19 cellular contexts compared by ENCODE assay signal in genomic region chr3:150274372-150274771, GRCh38.
DNase-seq lines count a peak whose midpoint lies in the region; ATAC-seq, FAIRE-seq and TF ChIP-seq lines count a peak whose summit lies in the region.
"Had no signal": no experiment of that assay in that cellular context is flagged by ENCODE, and none has a peak within 500 bp of the region (broad histone marks: within the 10 kb centered on the region; RNA-seq: fewer than 3 reads in every experiment).

No MANE protein-coding gene starts in this region.

- H3K9me3 Mint-ChIP-seq in neural progenitor cell, result no peaks in the 10 kb centered on the region
- H3K9me3 Mint-ChIP-seq in naive thymus-derived CD4-positive, alpha-beta T cell, result no peaks in the 10 kb centered on the region
- H3K9me3 Mint-ChIP-seq: CD8-positive, alpha-beta T cell; HFFc6 had no signal

- peaks cover under 1% of the 10 kb centered on the region for H3K27me3 Mint-ChIP-seq in neural progenitor cell (ENCODE audit: insufficient read depth, low read depth)
- H3K27me3 Mint-ChIP-seq in naive thymus-derived CD4-positive, alpha-beta T cell, result peaks cover 0 to 43% (median 13%) of the 10 kb centered on the region in 5 donors

- H3K79me2 ChIP-seq in mammary epithelial cell (ENCODE audit: insufficient read depth, low read length), result no peaks in the 10 kb centered on the region
- H3K79me2 ChIP-seq in neural progenitor cell (ENCODE audit: low read depth), result no peaks in the 10 kb centered on the region

- intact Hi-C loops in mammary epithelial cell (cut with micrococcal nuclease), result no loop called here
- intact Hi-C loops in breast epithelium (cut with DNase I; ENCODE audit: low total_unique reads), result no loop called here
- intact Hi-C loops in naive thymus-derived CD4-positive, alpha-beta T cell (cut with micrococcal nuclease), result no loop called here

- BruUV-seq in mammary epithelial cell (replicated peaks; lab: Mats Ljungman, UMichigan), result no TSS peak

- no peak overlapping the region for H3K4me2 ChIP-seq in mammary epithelial cell (ENCODE audit: insufficient read depth, low read depth, low read length)
- no peak overlapping the region for H3K4me2 ChIP-seq in neural progenitor cell

- DNase-seq in mammary epithelial cell, result peak; percentile 16
- no peak for DNase-seq in breast epithelium (ENCODE audit: low spot score in 2 of 2)
- DNase-seq in HTR-8/SVneo (ENCODE audit: insufficient read length, low spot score), result no peak
- DNase-seq in epithelial cell of esophagus (ENCODE audit: low read depth), result peak; percentile 40
- DNase-seq in neural progenitor cell (ENCODE audit: low spot score), result no peak
- no peak for DNase-seq in Kasumi-1 (lab: John Stamatoyannopoulos, UW)
- DNase-seq in naive thymus-derived CD4-positive, alpha-beta T cell, result no peak
- DNase-seq: Calu3; CD8-positive, alpha-beta T cell; DMS79 treated with DMSO at 0.1 percent for 48 hours; GM23248; H7; HFFc6; IMR-90 had no signal

- H3K27me3 ChIP-seq in mammary epithelial cell (ENCODE audit: insufficient read depth, low read length), result no peaks in the 10 kb centered on the region
- no peaks in the 10 kb centered on the region for H3K27me3 ChIP-seq in breast epithelium
- H3K27me3 ChIP-seq in neural progenitor cell, result no peaks in the 10 kb centered on the region
- no peaks in the 10 kb centered on the region for H3K27me3 ChIP-seq in naive thymus-derived CD4-positive, alpha-beta T cell (ENCODE audit: control insufficient read depth in 2 of 2, insufficient read depth in 2 of 2, low read length in 2 of 2)
- H3K27me3 ChIP-seq: BLaER1 treated with 17β-estradiol and CSF1 and Interleukin-3, amounts not matched to agents 10 nM and 100 nM had no signal

- H3K27ac Mint-ChIP-seq in neural progenitor cell, result no peak overlapping the region
- H3K27ac Mint-ChIP-seq in naive thymus-derived CD4-positive, alpha-beta T cell, result no peak overlapping the region
- H3K27ac Mint-ChIP-seq: B cell; CD8-positive, alpha-beta T cell; HFFc6 had no signal

- H3K36me3 Mint-ChIP-seq in neural progenitor cell, result no peaks in the 10 kb centered on the region
- H3K36me3 Mint-ChIP-seq in naive thymus-derived CD4-positive, alpha-beta T cell, result no peaks in the 10 kb centered on the region
- H3K36me3 Mint-ChIP-seq: CD8-positive, alpha-beta T cell had no signal

- peaks cover 8% of the 10 kb centered on the region for H3F3A ChIP-seq in neural progenitor cell (ENCODE audit: low read depth)

- in situ Hi-C loops in mammary epithelial cell (cut with MboI; ENCODE audit: low sequenced_read_pairs in 2 of 2), result no loop called here

- H3K36me3 ChIP-seq in mammary epithelial cell (ENCODE audit: insufficient read depth, low read length) (no peaks in the 10 kb centered on the region), breast epithelium (no peaks in the 10 kb centered on the region), neural progenitor cell (no peaks in the 10 kb centered on the region)
- no peaks in the 10 kb centered on the region for H3K36me3 ChIP-seq in naive thymus-derived CD4-positive, alpha-beta T cell (ENCODE audit: control insufficient read depth in 2 of 3, insufficient read depth in 3 of 3, low read length in 3 of 3)
- H3K36me3 ChIP-seq: BLaER1 treated with 17β-estradiol and CSF1 and Interleukin-3, amounts not matched to agents 10 nM and 100 nM had no signal

- 26% methylated on average over 3 of the region's 3 CpGs for WGBS in mammary epithelial cell (ENCODE audit: low coverage, missing lambda C conversion rate)

- H3K4me3 ChIP-seq in mammary epithelial cell (replicated peaks in 1 of 3; ENCODE audit: insufficient read depth in 1 of 3, low read depth in 2 of 3, low read length in 3 of 3), result no peak overlapping the region
- H3K4me3 ChIP-seq in breast epithelium, result no peak overlapping the region
- H3K4me3 ChIP-seq in epithelial cell of esophagus (ENCODE audit: low read length), result no peak overlapping the region
- H3K4me3 ChIP-seq in neural progenitor cell, result no peak overlapping the region
- no peak overlapping the region for H3K4me3 ChIP-seq in naive thymus-derived CD4-positive, alpha-beta T cell (ENCODE audit: low read length)
- H3K4me3 ChIP-seq: BLaER1 treated with 17β-estradiol and CSF1 and Interleukin-3, amounts not matched to agents 10 nM and 100 nM; GM23248 had no signal

- FAIRE-seq in HTR-8/SVneo (lab: Jason Lieb, UNC), result peak; percentile 33
- FAIRE-seq: GM12891 had no signal

- dilution Hi-C loops in mammary epithelial cell (cut with HindIII; ENCODE audit: low sequenced_read_pairs), result no loop called here

- H4K20me1 ChIP-seq in mammary epithelial cell (ENCODE audit: insufficient read depth, low read length), result no peaks in the 10 kb centered on the region
- H4K20me1 ChIP-seq in neural progenitor cell (ENCODE audit: low read depth), result no peaks in the 10 kb centered on the region
- H4K20me1 ChIP-seq: BLaER1 treated with 17β-estradiol and CSF1 and Interleukin-3, amounts not matched to agents 10 nM and 100 nM had no signal

- H2AFZ ChIP-seq in mammary epithelial cell (ENCODE audit: low read depth, low read length), result peak overlapping the region; percentile 55
- H2AFZ ChIP-seq in neural progenitor cell (replicated peaks), result peak overlapping the region; percentile 4
- H2AFZ ChIP-seq: GM23248 had no signal

- H3K4me1 ChIP-seq in mammary epithelial cell (ENCODE audit: insufficient read depth, low read length) (peaks cover 3% of the 10 kb centered on the region), breast epithelium (no peaks in the 10 kb centered on the region), neural progenitor cell (peaks cover 23% of the 10 kb centered on the region)
- no peaks in the 10 kb centered on the region for H3K4me1 ChIP-seq in naive thymus-derived CD4-positive, alpha-beta T cell (ENCODE audit: control insufficient read depth in 2 of 2, insufficient read depth in 2 of 2, low read length in 2 of 2)

- ATAC-seq in naive thymus-derived CD4-positive, alpha-beta T cell, result no peak
- ATAC-seq: CD8-positive, alpha-beta T cell; HCT116 had no signal

- POLR2A ChIA-PET in naive thymus-derived CD4-positive, alpha-beta T cell (lab: Charles Lee), result no interaction called here

- no peak overlapping the region for H3K9ac ChIP-seq in mammary epithelial cell (ENCODE audit: insufficient read depth, low read length)
- no peak overlapping the region for H3K9ac ChIP-seq in neural progenitor cell
- H3K9ac ChIP-seq: BLaER1 treated with 17β-estradiol and CSF1 and Interleukin-3, amounts not matched to agents 10 nM and 100 nM; GM23248 had no signal

- H3K27ac ChIP-seq in mammary epithelial cell (ENCODE audit: insufficient read depth, low read depth, low read length), result no peak overlapping the region
- no peak overlapping the region for H3K27ac ChIP-seq in breast epithelium
- no peak overlapping the region for H3K27ac ChIP-seq in neural progenitor cell
- H3K27ac ChIP-seq in naive thymus-derived CD4-positive, alpha-beta T cell (ENCODE audit: low read depth, low read length), result no peak overlapping the region
- H3K27ac ChIP-seq: BLaER1 treated with 17β-estradiol and CSF1 and Interleukin-3, amounts not matched to agents 10 nM and 100 nM; GM23248; HL-60 had no signal

- TF ChIP-seq CTCF in mammary epithelial cell (conservative IDR thresholded peaks at IDR 0.05 in 1 of 2, IDR thresholded peaks at IDR 0.05 in 1 of 2; ENCODE audit: extremely low read depth in 1 of 2, insufficient read depth in 1 of 2, low read depth in 1 of 2, low read length in 2 of 2), result no peak
- TF ChIP-seq CTCF in breast epithelium (IDR thresholded peaks at IDR 0.05), result no peak
- TF ChIP-seq CTCF in epithelial cell of esophagus (IDR thresholded peaks at IDR 0.05; ENCODE audit: insufficient read depth, low read depth, low read length, missing control alignments), result no peak
- no peak for TF ChIP-seq CTCF in neural progenitor cell (IDR thresholded peaks at IDR 0.05)

- no peaks in the 10 kb centered on the region for H3K4me1 Mint-ChIP-seq in neural progenitor cell
- no peaks in the 10 kb centered on the region for H3K4me1 Mint-ChIP-seq in naive thymus-derived CD4-positive, alpha-beta T cell
- H3K4me1 Mint-ChIP-seq: B cell had no signal

- H3K4me3 Mint-ChIP-seq in neural progenitor cell, result no peak overlapping the region
- H3K4me3 Mint-ChIP-seq in naive thymus-derived CD4-positive, alpha-beta T cell, result no peak overlapping the region
- H3K4me3 Mint-ChIP-seq: B cell; CD8-positive, alpha-beta T cell; HFFc6 had no signal

- H3K9me3 ChIP-seq in mammary epithelial cell (replicated peaks; ENCODE audit: insufficient read depth, low read length) (peaks cover 3% of the 10 kb centered on the region), breast epithelium (no peaks in the 10 kb centered on the region), neural progenitor cell (ENCODE audit: low read depth) (no peaks in the 10 kb centered on the region)
- H3K9me3 ChIP-seq in naive thymus-derived CD4-positive, alpha-beta T cell (ENCODE audit: control insufficient read depth in 2 of 3, low read length in 3 of 3), result no peaks in the 10 kb centered on the region
- H3K9me3 ChIP-seq: BLaER1 treated with 17β-estradiol and CSF1 and Interleukin-3, amounts not matched to agents 10 nM and 100 nM had no signal

- no peak for TF ChIP-seq POLR2A in breast epithelium (IDR thresholded peaks at IDR 0.05)

- CTCF ChIA-PET in mammary epithelial cell (lab: Charles Lee; ENCODE audit: low non-redundant PET), result interaction anchor here (0.6 kb wide), 1 partner anchor 209 kb away, joined by 3 read pairs; no protein-coding TSS in a partner anchor
- CTCF ChIA-PET in naive thymus-derived CD4-positive, alpha-beta T cell (lab: Charles Lee), result no interaction called here

Comparison
In these comparisons a context has a peak if more than half of its experiments do, and no peak if none do; other contexts are left out.
1. DNase-seq: peak in mammary epithelial cell (single experiment) and epithelial cell of esophagus (single experiment); none in breast epithelium (0 of 2), HTR-8/SVneo (single experiment), neural progenitor cell (single experiment), Kasumi-1 (0 of 2) and naive thymus-derived CD4-positive, alpha-beta T cell (0 of 9).